ENCODE assay signal across 24 cellular contexts in genomic region chr1:197615693-197616011, GRCh38.
"Had no signal": no experiment of that assay in that cellular context is flagged by ENCODE, and none has a peak within 500 bp of the region (broad histone marks: within the 10 kb centered on the region; RNA-seq: fewer than 3 reads in every experiment).

No MANE protein-coding gene starts in this region.

- H3K9me3 Mint-ChIP-seq: activated CD4-positive, alpha-beta T cell treated with anti-CD3 and anti-CD28 coated beads, Interleukin-2, amount 10 ng/mL, durations not matched to agents 24 days and 14 days; activated CD8-positive, alpha-beta T cell treated with anti-CD3 and anti-CD28 coated beads for 36 hours; activated naive CD4-positive, alpha-beta T cell treated with anti-CD3 and anti-CD28 coated beads, Interleukin-2, amount 50 U/mL, for 24 hours; activated naive CD8-positive, alpha-beta T cell treated with anti-CD3 and anti-CD28 coated beads for 36 hours; activated naive CD8-positive, alpha-beta T cell treated with anti-CD3 and anti-CD28 coated beads, Interleukin-2, amount 50 U/mL, for 24 hours; activated T-cell treated with anti-CD3 and anti-CD28 coated beads, Interleukin-2, amount 50 U/mL, for 4 hours; activated T-helper 17 cell treated with anti-CD3 and anti-CD28 coated beads, Interleukin-2, amount 50 U/mL, for 72 hours; brain; dendritic cell treated with granulocyte-macrophage colony-stimulating factor and Interleukin-4, amounts not matched to agents 40 ng/mL and 50 ng/mL, for 4 days; endodermal cell had no signal

- H3K27me3 ChIP-seq: ascending aorta, breast epithelium, cardiac muscle cell, colonic mucosa, dorsolateral prefrontal cortex had no signal

- H3K27ac ChIP-seq: ascending aorta, breast epithelium, cardiac muscle cell, colonic mucosa, dorsolateral prefrontal cortex had no signal

- H3K4me1 Mint-ChIP-seq: activated CD4-positive, alpha-beta T cell treated with anti-CD3 and anti-CD28 coated beads for 36 hours; activated CD4-positive, alpha-beta T cell treated with anti-CD3 and anti-CD28 coated beads, Interleukin-2, amount 10 ng/mL, durations not matched to agents 24 days and 14 days; activated naive CD4-positive, alpha-beta T cell treated with anti-CD3 and anti-CD28 coated beads, Interleukin-2, amount 50 U/mL, for 24 hours; activated naive CD8-positive, alpha-beta T cell treated with anti-CD3 and anti-CD28 coated beads for 36 hours; activated naive CD8-positive, alpha-beta T cell treated with anti-CD3 and anti-CD28 coated beads, Interleukin-2, amount 50 U/mL, for 24 hours had no signal

- H3K4me3 Mint-ChIP-seq: activated CD4-positive, alpha-beta T cell treated with anti-CD3 and anti-CD28 coated beads for 36 hours; activated CD4-positive, alpha-beta T cell treated with anti-CD3 and anti-CD28 coated beads, Interleukin-2, amount 10 ng/mL, durations not matched to agents 24 days and 14 days; activated CD8-positive, alpha-beta T cell treated with anti-CD3 and anti-CD28 coated beads for 36 hours; activated naive CD4-positive, alpha-beta T cell treated with anti-CD3 and anti-CD28 coated beads, Interleukin-2, amount 50 U/mL, for 24 hours; activated naive CD8-positive, alpha-beta T cell treated with anti-CD3 and anti-CD28 coated beads for 36 hours; activated naive CD8-positive, alpha-beta T cell treated with anti-CD3 and anti-CD28 coated beads, Interleukin-2, amount 50 U/mL, for 24 hours; activated T-cell treated with anti-CD3 and anti-CD28 coated beads, Interleukin-2, amount 50 U/mL, for 4 hours; activated T-helper 17 cell treated with anti-CD3 and anti-CD28 coated beads, Interleukin-2, amount 50 U/mL, for 72 hours; brain; dendritic cell treated with granulocyte-macrophage colony-stimulating factor and Interleukin-4, amounts not matched to agents 40 ng/mL and 50 ng/mL, for 4 days; endodermal cell; T-helper 17 cell had no signal

- H3K27me3 Mint-ChIP-seq: activated CD4-positive, alpha-beta T cell treated with anti-CD3 and anti-CD28 coated beads for 36 hours; activated CD4-positive, alpha-beta T cell treated with anti-CD3 and anti-CD28 coated beads, Interleukin-2, amount 10 ng/mL, durations not matched to agents 24 days and 14 days; activated CD8-positive, alpha-beta T cell treated with anti-CD3 and anti-CD28 coated beads for 36 hours; activated naive CD4-positive, alpha-beta T cell treated with anti-CD3 and anti-CD28 coated beads, Interleukin-2, amount 50 U/mL, for 24 hours; activated naive CD8-positive, alpha-beta T cell treated with anti-CD3 and anti-CD28 coated beads for 36 hours; activated naive CD8-positive, alpha-beta T cell treated with anti-CD3 and anti-CD28 coated beads, Interleukin-2, amount 50 U/mL, for 24 hours; activated T-helper 17 cell treated with anti-CD3 and anti-CD28 coated beads, Interleukin-2, amount 50 U/mL, for 72 hours; brain; dendritic cell treated with granulocyte-macrophage colony-stimulating factor and Interleukin-4, amounts not matched to agents 40 ng/mL and 50 ng/mL, for 4 days; T-helper 17 cell had no signal

- H3K36me3 Mint-ChIP-seq: activated naive CD8-positive, alpha-beta T cell treated with anti-CD3 and anti-CD28 coated beads for 36 hours; brain had no signal

- H3K36me3 ChIP-seq: ascending aorta, breast epithelium, cardiac muscle cell, colonic mucosa had no signal

- H3K9me3 ChIP-seq: ascending aorta, breast epithelium, colonic mucosa had no signal

- H3K27ac Mint-ChIP-seq: activated CD4-positive, alpha-beta T cell treated with anti-CD3 and anti-CD28 coated beads for 36 hours; activated CD4-positive, alpha-beta T cell treated with anti-CD3 and anti-CD28 coated beads, Interleukin-2, amount 10 ng/mL, durations not matched to agents 24 days and 14 days; activated CD8-positive, alpha-beta T cell treated with anti-CD3 and anti-CD28 coated beads for 36 hours; activated naive CD4-positive, alpha-beta T cell treated with anti-CD3 and anti-CD28 coated beads, Interleukin-2, amount 50 U/mL, for 24 hours; activated naive CD8-positive, alpha-beta T cell treated with anti-CD3 and anti-CD28 coated beads for 36 hours; activated naive CD8-positive, alpha-beta T cell treated with anti-CD3 and anti-CD28 coated beads, Interleukin-2, amount 50 U/mL, for 24 hours; activated T-helper 17 cell treated with anti-CD3 and anti-CD28 coated beads, Interleukin-2, amount 50 U/mL, for 72 hours; dendritic cell treated with granulocyte-macrophage colony-stimulating factor and Interleukin-4, amounts not matched to agents 40 ng/mL and 50 ng/mL, for 4 days; endodermal cell; T-helper 17 cell had no signal

- ATAC-seq: activated naive CD8-positive, alpha-beta T cell treated with anti-CD3 and anti-CD28 coated beads, Interleukin-2, amount 50 U/mL, for 24 hours; activated T-cell treated with anti-CD3 and anti-CD28 coated beads, Interleukin-2, amount 50 U/mL, for 4 hours had no signal

- H3K4me3 ChIP-seq: ascending aorta, breast epithelium, cardiac muscle cell, colonic mucosa, dorsolateral prefrontal cortex had no signal

- H3K4me1 ChIP-seq: ascending aorta, breast epithelium had no signal

- DNase-seq: activated CD4-positive, CD25-positive, alpha-beta regulatory T cell; activated CD4-positive, CD25-positive, alpha-beta regulatory T cell treated with anti-CD3 and anti-CD28 coated beads, Interleukin-2, amount 50 U/mL, for 72 hours; activated CD8-positive, alpha-beta memory T cell treated with anti-CD3 and anti-CD28 coated beads for 24 hours; activated effector memory CD4-positive, alpha-beta T cell treated with Interleukin-2 at 50 U/mL for 16 hours; activated T-cell treated with anti-CD3 and anti-CD28 coated beads, Interleukin-2, amount 50 U/mL, for 4 hours; central memory CD4-positive, alpha-beta T cell; cerebellar nuclear complex; effector memory CD4-positive, alpha-beta T cell; T-helper 17 cell had no signal
